ENCODE assay signal across 30 cellular contexts in genomic region chr1:212267460-212267859, GRCh38. TPM values are rescaled to one million over a fixed set of nuclear protein-coding genes. Genes with fewer than 3 reads are reported as not detected.
DNase-seq lines count a peak whose midpoint lies in the region; ATAC-seq, FAIRE-seq and TF ChIP-seq lines count a peak whose summit lies in the region.
"Had no signal": no experiment of that assay in that cellular context is flagged by ENCODE, and none has a peak within 500 bp of the region (broad histone marks: within the 10 kb centered on the region; RNA-seq: fewer than 3 reads in every experiment).

No MANE protein-coding gene starts in this region.

- FAIRE-seq in GM19239 (lab: Jason Lieb, UNC) (peak; percentile 84), K562 (lab: Jason Lieb, UNC) (peak; percentile 32)
- FAIRE-seq: HepG2, small intestine had no signal

- H2AFZ ChIP-seq in K562 (ENCODE audit: low read depth, low read length) = peak overlapping the region; percentile 18
- H2AFZ ChIP-seq: hepatocyte had no signal

- no peak for TF ChIP-seq POLR2A in K562 (conservative IDR thresholded peaks at IDR 0.05)

- ATAC-seq in HG03064 (IDR thresholded peaks at IDR 0.05; ENCODE audit: low read depth, unreplicated experiment) (peak; percentile 59), K562 (no peak; the same call in 2 of the 3 replicates), HG02840 (IDR thresholded peaks at IDR 0.05; ENCODE audit: low FRiP score, unreplicated experiment) (no peak)
- ATAC-seq: HepG2, lower lobe of right lung had no signal

- no peak for TF ChIP-seq EP300 in K562 (IDR thresholded peaks at IDR 0.05; ENCODE audit: low read length)

- TF ChIP-seq CTCF in K562 (IDR thresholded peaks at IDR 0.05 in 2 of 3, conservative IDR thresholded peaks at IDR 0.05 in 1 of 3; ENCODE audit: insufficient read depth in 2 of 3, low read depth in 1 of 3, low read length in 3 of 3) = no peak

- no peak for TF ChIP-seq RAD21 in K562 (CRISPR knock-in tag; conservative IDR thresholded peaks at IDR 0.05 in 1 of 2, IDR thresholded peaks at IDR 0.05 in 1 of 2)

- POLR2A ChIA-PET in K562 (lab: Yijun Ruan, JAX) = interaction anchor here (0.5 to 1.6 kb wide), 5 partner anchors 12 to 169 kb away, joined by 3 to 5 read pairs (median 3); no protein-coding TSS in a partner anchor

- CTCF ChIA-PET in K562 (lab: Yijun Ruan, JAX; ENCODE audit: low intra/inter-chr PET ratio) = no interaction called here

- DNase-seq in DMS79 treated with DMSO at 0.1 percent for 48 hours (lab: John Stamatoyannopoulos, UW) (peak; percentile 44), GM19239 (ENCODE audit: insufficient read length, low spot score) (no peak), K562 (ENCODE audit: extremely low read depth in 1 of 4, low spot score in 3 of 4) (no peak), HuH-7.5 (ENCODE audit: low spot score) (no peak), SIG-M5 (lab: John Stamatoyannopoulos, UW) (no peak), NCI-H1436 treated with DMSO at 0.1 percent for 48 hours (lab: John Stamatoyannopoulos, UW) (no peak)
- DNase-seq: activated CD4-positive, alpha-beta T cell treated with anti-CD3 and anti-CD28 coated beads for 4 hours; activated effector memory CD4-positive, alpha-beta T cell treated with Interleukin-2 at 50 U/mL for 16 hours; activated naive CD8-positive, alpha-beta T cell treated with anti-CD3 and anti-CD28 coated beads, Interleukin-2, amount 10 ng/mL, durations not matched to agents 7 days and 5 days; aorta; colonic mucosa; effector CD4-positive, alpha-beta T cell; Kasumi-1; lower lobe of right lung; midbrain; naive B cell; NCI-H1417 treated with DMSO at 0.1 percent for 48 hours; NCI-H2081 treated with DMSO at 0.1 percent for 48 hours; NCI-H2227 treated with DMSO at 0.1 percent for 48 hours; NCI-H526; SJCRH30; small intestine; stomach; T-helper 9 cell had no signal

- H3K9me3 ChIP-seq in K562 (replicated peaks; ENCODE audit: control insufficient read depth, insufficient read depth, low read depth, low read length) = no peaks in the 10 kb centered on the region
- H3K9me3 ChIP-seq: colonic mucosa, lower lobe of right lung, SJCRH30, stomach, vagina had no signal

- H3K79me2 ChIP-seq in K562 (ENCODE audit: control insufficient read depth, insufficient read depth, low read length) = no peaks in the 10 kb centered on the region
- H3K79me2 ChIP-seq: hepatocyte had no signal

- H4K20me1 ChIP-seq in K562 (replicated peaks; ENCODE audit: control insufficient read depth, insufficient read depth, low read length) = no peaks in the 10 kb centered on the region

- intact Hi-C loops in K562 (cut with micrococcal nuclease) = no loop called here

- H3K4me2 ChIP-seq in K562 (ENCODE audit: insufficient read depth, low read length) = no peak overlapping the region
- H3K4me2 ChIP-seq: hepatocyte had no signal

- no peak overlapping the region for H3K4me3 ChIP-seq in K562
- H3K4me3 ChIP-seq: cardiac muscle cell, colonic mucosa, hepatocyte, lower lobe of right lung, SJCRH30, stomach, vagina had no signal

- H3K4me1 ChIP-seq in K562 (replicated peaks in 1 of 2; ENCODE audit: control insufficient read depth in 2 of 2, insufficient read depth in 2 of 2, low read length in 2 of 2) = 0 out of 5 replicates have a peak, but pooled peaks cover 0 to under 1% of the 10 kb centered on the region in 2 experiments
- H3K4me1 ChIP-seq: colonic mucosa, vagina had no signal

- no peaks in the 10 kb centered on the region for H3K9me1 ChIP-seq in K562 (ENCODE audit: control insufficient read depth, insufficient read depth, low read length)

- no peaks in the 10 kb centered on the region for H3K36me3 ChIP-seq in K562 (ENCODE audit: control insufficient read depth, insufficient read depth, low read length)
- H3K36me3 ChIP-seq: cardiac muscle cell, colonic mucosa, lower lobe of right lung, SJCRH30, stomach, vagina had no signal

- 3% methylated on average over 2 of the region's 2 CpGs for WGBS in K562 (ENCODE audit: insufficient coverage, low coverage, missing lambda C conversion rate)

- in situ Hi-C loops in K562 (cut with MboI) = no loop called here

- H3K27ac ChIP-seq in K562 (ENCODE audit: extremely low read depth, low read depth, low read length) = no peak overlapping the region
- H3K27ac ChIP-seq: cardiac muscle cell, colonic mucosa, hepatocyte, lower lobe of right lung, SJCRH30, stomach, vagina had no signal

- H3K27me3 ChIP-seq in K562 (ENCODE audit: control insufficient read depth in 2 of 2, insufficient read depth in 2 of 2, low read length in 2 of 2) = no peaks in the 10 kb centered on the region
- H3K27me3 ChIP-seq: cardiac muscle cell, colonic mucosa, hepatocyte, SJCRH30, stomach, vagina had no signal

- no peak overlapping the region for H3K9ac ChIP-seq in K562 (ENCODE audit: insufficient read depth in 1 of 2, low read depth in 2 of 2, low read length in 2 of 2)

- BruUV-seq in K562 (replicated peaks; lab: Mats Ljungman, UMichigan) = no TSS peak

TF ChIP-seq in K562, 482 proteins besides CTCF, POLR2A, EP300 and RAD21:
- TF ChIP-seq GTF2B (IDR thresholded peaks at IDR 0.05; ENCODE audit: extremely low read depth, insufficient read length) = no peak
- no peak for TF ChIP-seq ZNF766 (CRISPR knock-in tag; conservative IDR thresholded peaks at IDR 0.05)

RNA-seq across cellular contexts. Expression of gene PPP2R5A, which starts 17.8 kb away (rescaled TPM):
- 22.5 and 38.1 TPM in 2 replicates for total RNA-seq in K562 (2011; cell fraction: chromatin; rRNA removed; ENCODE audit: low replicate concordance)
- 17.6 and 18.8 TPM in 2 replicates for total RNA-seq in K562 (2011; cell fraction: nucleolus; rRNA removed)
- 24.0 and 38.3 TPM in 2 replicates for total RNA-seq in K562 (2011; cell fraction: nucleoplasm; rRNA removed)
- total RNA-seq in K562 (2014; rRNA removed) (57.2 and 59.8 TPM in 2 replicates), K562 (2014; rRNA removed; fragmentation: Illumina TruSeq; extraction: Trizol) (64.3 and 73.5 TPM in 2 replicates), K562 (2015; rRNA removed; fragmentation: Illumina TruSeq; extraction: Trizol) (66.1 and 69.6 TPM in 2 replicates), K562 (2021) (70.9 and 71.1 TPM in 2 replicates)
- polyA plus RNA-seq in K562 (2011; rRNA removed) (79.3 and 106 TPM in 2 replicates), K562 (2014; fragmentation: Illumina TruSeq; extraction: Trizol) (62.9 and 71.3 TPM in 2 replicates), K562 (2014; fragmentation: Nextera tagmentation; extraction: Ambion mirVana) (10 to 100 TPM; 26.9 to 31.2 TPM), K562 (2014; rRNA removed) (53.8 and 62.2 TPM in 2 replicates)
- 37.4 and 45.8 TPM in 2 replicates for polyA plus RNA-seq in K562 (2011; cell fraction: cytosol; rRNA removed)
- polyA plus RNA-seq in K562 (2011; cell fraction: nucleus; rRNA removed) = 26.6 and 37.4 TPM in 2 replicates
- polyA plus RNA-seq in K562 (2012) = 45.3 and 51.5 TPM in 2 replicates
- 59.4 and 61.4 TPM in 2 replicates for polyA minus RNA-seq in K562 (2011; rRNA and poly(A)+ RNA removed)
- 33.0 and 37.2 TPM in 2 replicates for polyA minus RNA-seq in K562 (2011; cell fraction: cytosol; rRNA and poly(A)+ RNA removed)
- polyA minus RNA-seq in K562 (2011; cell fraction: nucleus; rRNA and poly(A)+ RNA removed) = 25.4 and 30.1 TPM in 2 replicates
